Comparison of ENCODE assay signal across 16 cellular contexts in the genomic region with DNA sequence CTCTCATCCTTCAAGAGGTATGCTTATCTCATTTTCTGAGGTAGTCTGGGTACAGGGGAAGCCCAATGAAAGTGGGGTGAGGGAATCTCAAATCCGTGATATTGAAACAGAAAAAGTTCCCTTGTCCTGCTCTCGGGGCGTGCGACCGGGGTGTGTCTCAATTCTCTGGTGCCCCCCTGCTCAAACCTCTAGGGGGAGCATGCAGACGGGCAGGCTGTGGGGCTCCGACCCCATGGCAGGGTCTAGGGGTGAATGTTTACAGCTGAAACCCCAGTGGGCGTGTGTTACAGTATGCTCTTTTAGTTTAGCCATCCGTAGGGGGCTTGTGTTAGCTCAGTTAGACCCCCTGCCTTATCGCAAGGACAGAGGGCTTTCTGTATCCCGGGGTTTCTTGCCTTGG.
DNase-seq lines count a peak whose midpoint lies in the region; TF ChIP-seq lines count a peak whose summit lies in the region.
"Had no signal": no experiment of that assay in that cellular context is flagged by ENCODE, and none has a peak within 500 bp of the region (broad histone marks: within the 10 kb centered on the region; RNA-seq: fewer than 3 reads in every experiment).

No MANE protein-coding gene starts in this region.

- WGBS in endodermal cell (ENCODE audit: insufficient coverage in 1 of 2, insufficient read length in 1 of 2), 2 experiments: 82 to 95% methylated on average over 6 to 11 of the region's 11 CpGs

- no peaks in the 10 kb centered on the region for H3K4me1 ChIP-seq in endodermal cell (ENCODE audit: control insufficient read depth, insufficient read depth, low read length)
- H3K4me1 ChIP-seq: BLaER1 treated with 17β-estradiol and CSF1 and Interleukin-3, amounts not matched to agents 10 nM and 100 nM had no signal

- H3K27me3 Mint-ChIP-seq in HFFc6 (ENCODE audit: insufficient read depth) (peaks cover 2% of the 10 kb centered on the region; the same call in 1 of the 2 replicates), endodermal cell (ENCODE audit: insufficient read depth) (peaks cover 41% of the 10 kb centered on the region), osteocyte (ENCODE audit: unreplicated experiment) (no peaks in the 10 kb centered on the region)

- peak; percentile 23; the same call in 1 of the 2 replicates for TF ChIP-seq CTCF in HFFc6 (IDR thresholded peaks at IDR 0.05)
- TF ChIP-seq CTCF in endodermal cell (conservative IDR thresholded peaks at IDR 0.05): peak; percentile 39
- no peak for TF ChIP-seq CTCF in osteocyte (IDR thresholded peaks at IDR 0.05)

- H3K4me3 Mint-ChIP-seq in HFFc6 (no peak overlapping the region), endodermal cell (no peak overlapping the region), osteocyte (ENCODE audit: unreplicated experiment) (no peak overlapping the region)
- H3K4me3 Mint-ChIP-seq: CD8-positive, alpha-beta T cell had no signal

- H3K4me1 Mint-ChIP-seq in HFFc6 (ENCODE audit: low read depth) (peaks cover 54% of the 10 kb centered on the region), endodermal cell (no peaks in the 10 kb centered on the region), osteocyte (ENCODE audit: unreplicated experiment) (peaks cover 37% of the 10 kb centered on the region)

- no peaks in the 10 kb centered on the region for H3K36me3 ChIP-seq in endodermal cell (ENCODE audit: control insufficient read depth, insufficient read depth, low read length)
- H3K36me3 ChIP-seq: BLaER1 treated with 17β-estradiol and CSF1 and Interleukin-3, amounts not matched to agents 10 nM and 100 nM; HAP-1 had no signal

- H3K27ac Mint-ChIP-seq in HFFc6: no peak overlapping the region
- no peak overlapping the region for H3K27ac Mint-ChIP-seq in endodermal cell
- peak overlapping the region; percentile 27 for H3K27ac Mint-ChIP-seq in osteocyte (ENCODE audit: unreplicated experiment)
- H3K27ac Mint-ChIP-seq: CD8-positive, alpha-beta T cell had no signal

- peaks cover 26% of the 10 kb centered on the region for H3K9me3 Mint-ChIP-seq in HFFc6
- H3K9me3 Mint-ChIP-seq in endodermal cell: peaks cover 3% of the 10 kb centered on the region
- peaks cover 17% of the 10 kb centered on the region for H3K9me3 Mint-ChIP-seq in osteocyte (ENCODE audit: unreplicated experiment)

- H3K27ac ChIP-seq in endodermal cell (ENCODE audit: low read depth, low read length): no peak overlapping the region
- H3K27ac ChIP-seq: BLaER1 treated with 17β-estradiol and CSF1 and Interleukin-3, amounts not matched to agents 10 nM and 100 nM; PC-9 had no signal

- H3K9ac ChIP-seq in endodermal cell (ENCODE audit: extremely low read depth, low read length, poor library complexity, severe bottlenecking): no peak overlapping the region
- H3K9ac ChIP-seq: BLaER1 treated with 17β-estradiol and CSF1 and Interleukin-3, amounts not matched to agents 10 nM and 100 nM had no signal

- peaks cover 40% of the 10 kb centered on the region for H3K27me3 ChIP-seq in endodermal cell (ENCODE audit: control insufficient read depth, insufficient read depth, low read length, poor library complexity, severe bottlenecking)
- H3K27me3 ChIP-seq: BLaER1 treated with 17β-estradiol and CSF1 and Interleukin-3, amounts not matched to agents 10 nM and 100 nM had no signal

- DNase-seq in HFFc6 (no peak), RPMI7951 (ENCODE audit: low read depth) (peak; percentile 31), endodermal cell (peak; percentile 56), osteocyte (ENCODE audit: extremely low spot score, unreplicated experiment) (no peak), iPS-NIHi7 (ENCODE audit: extremely low spot score) (no peak), NCI-H69 (lab: John Stamatoyannopoulos, UW) (no peak), HuH-7 (ENCODE audit: low spot score) (no peak)
- DNase-seq: CD8-positive, alpha-beta T cell; EL; KBM-7; NCI-H187; NCI-H2107; NCI-H510A treated with DMSO at 0.1 percent for 48 hours; PC-9 had no signal

- no peak overlapping the region for H3K4me3 ChIP-seq in endodermal cell (ENCODE audit: low read length)
- H3K4me3 ChIP-seq: BLaER1 treated with 17β-estradiol and CSF1 and Interleukin-3, amounts not matched to agents 10 nM and 100 nM; HAP-1; PC-9 had no signal

- H3K9me3 ChIP-seq in endodermal cell (ENCODE audit: control insufficient read depth, low read length): peaks cover 4% of the 10 kb centered on the region
- H3K9me3 ChIP-seq: HAP-1 had no signal

- H3K36me3 Mint-ChIP-seq in HFFc6 (ENCODE audit: low read depth): peaks cover 50% of the 10 kb centered on the region
- no peaks in the 10 kb centered on the region for H3K36me3 Mint-ChIP-seq in endodermal cell (ENCODE audit: low read depth)
- H3K36me3 Mint-ChIP-seq in osteocyte (ENCODE audit: unreplicated experiment): peaks cover 6% of the 10 kb centered on the region
- H3K36me3 Mint-ChIP-seq: CD8-positive, alpha-beta T cell had no signal

Comparison
In these comparisons a context has a peak if more than half of its experiments do, and no peak if none do; other contexts are left out.
1. DNase-seq: peak in RPMI7951 (single experiment) and endodermal cell (single experiment); none in HFFc6 (single experiment), osteocyte (single experiment), iPS-NIHi7 (single experiment), NCI-H69 (single experiment) and HuH-7 (single experiment).